Comparison of ENCODE assay signal across 1 cellular context in the genomic region with DNA sequence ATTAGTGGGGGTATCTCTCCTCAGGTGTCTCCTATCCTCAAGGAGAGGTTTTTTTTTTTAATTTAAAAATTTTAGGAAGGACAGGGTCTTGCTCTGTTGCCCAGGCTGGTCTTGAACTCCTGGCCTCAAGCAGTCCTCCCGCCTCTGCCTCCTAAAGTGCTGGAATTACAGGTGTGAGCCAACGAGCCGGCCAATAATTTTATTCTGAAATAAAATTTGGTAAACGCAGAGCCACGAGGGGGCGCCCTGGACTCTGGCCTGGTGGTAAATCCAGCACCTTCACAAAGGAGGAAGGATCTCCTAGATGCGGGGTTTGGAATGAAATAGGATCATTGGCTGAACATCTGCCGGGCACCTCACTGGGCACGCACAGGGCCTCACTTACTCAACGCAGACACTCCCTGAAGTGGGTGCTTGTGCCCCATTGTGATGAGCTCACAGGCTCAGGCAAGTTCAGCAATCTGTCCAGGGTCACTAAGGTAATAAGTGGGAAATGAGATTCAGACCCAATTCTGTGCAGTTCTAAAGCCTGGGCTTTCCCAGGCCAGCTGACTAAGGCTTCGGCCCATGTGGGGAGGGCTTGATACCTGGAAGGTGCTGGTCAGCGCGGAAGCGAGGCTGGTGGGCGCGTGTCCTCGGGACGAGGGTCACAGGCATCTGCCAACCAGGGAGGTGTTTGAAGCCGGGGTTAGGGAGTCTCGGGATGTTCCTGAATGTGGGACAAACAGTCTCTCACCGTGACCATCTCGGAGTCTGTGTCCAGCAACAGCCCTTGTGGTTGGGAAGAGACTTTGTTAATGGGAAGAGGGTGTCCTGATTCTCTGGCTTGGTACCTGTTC.
TF ChIP-seq lines count a peak whose summit lies in the region.

No MANE protein-coding gene starts in this region.

TF ChIP-seq in K562, 482 proteins besides CTCF, POLR2A, EP300 and RAD21 (continued from another document):
- TF ChIP-seq, protein P1, sequence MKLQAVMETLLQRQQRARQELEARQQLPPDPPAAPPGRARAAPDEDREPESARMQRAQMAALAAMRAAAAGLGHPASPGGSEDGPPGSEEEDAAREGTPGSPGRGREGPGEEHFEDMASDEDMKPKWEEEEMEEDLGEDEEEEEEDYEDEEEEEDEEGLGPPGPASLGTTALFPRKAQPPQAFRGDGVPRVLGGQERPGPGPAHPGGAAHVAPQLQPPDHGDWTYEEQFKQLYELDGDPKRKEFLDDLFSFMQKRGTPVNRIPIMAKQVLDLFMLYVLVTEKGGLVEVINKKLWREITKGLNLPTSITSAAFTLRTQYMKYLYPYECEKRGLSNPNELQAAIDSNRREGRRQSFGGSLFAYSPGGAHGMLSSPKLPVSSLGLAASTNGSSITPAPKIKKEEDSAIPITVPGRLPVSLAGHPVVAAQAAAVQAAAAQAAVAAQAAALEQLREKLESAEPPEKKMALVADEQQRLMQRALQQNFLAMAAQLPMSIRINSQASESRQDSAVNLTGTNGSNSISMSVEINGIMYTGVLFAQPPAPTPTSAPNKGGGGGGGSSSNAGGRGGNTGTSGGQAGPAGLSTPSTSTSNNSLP (IDR thresholded peaks at IDR 0.05; ENCODE audit: borderline replicate concordance, low read depth, low read length) = peak; percentile 92; the same call in 1 of the 2 replicates
- peak; percentile 23; the same call in 1 of the 2 replicates for TF ChIP-seq STAG1 (CRISPR knock-in tag; IDR thresholded peaks at IDR 0.05; ENCODE audit: borderline replicate concordance)
- TF ChIP-seq, protein P2, sequence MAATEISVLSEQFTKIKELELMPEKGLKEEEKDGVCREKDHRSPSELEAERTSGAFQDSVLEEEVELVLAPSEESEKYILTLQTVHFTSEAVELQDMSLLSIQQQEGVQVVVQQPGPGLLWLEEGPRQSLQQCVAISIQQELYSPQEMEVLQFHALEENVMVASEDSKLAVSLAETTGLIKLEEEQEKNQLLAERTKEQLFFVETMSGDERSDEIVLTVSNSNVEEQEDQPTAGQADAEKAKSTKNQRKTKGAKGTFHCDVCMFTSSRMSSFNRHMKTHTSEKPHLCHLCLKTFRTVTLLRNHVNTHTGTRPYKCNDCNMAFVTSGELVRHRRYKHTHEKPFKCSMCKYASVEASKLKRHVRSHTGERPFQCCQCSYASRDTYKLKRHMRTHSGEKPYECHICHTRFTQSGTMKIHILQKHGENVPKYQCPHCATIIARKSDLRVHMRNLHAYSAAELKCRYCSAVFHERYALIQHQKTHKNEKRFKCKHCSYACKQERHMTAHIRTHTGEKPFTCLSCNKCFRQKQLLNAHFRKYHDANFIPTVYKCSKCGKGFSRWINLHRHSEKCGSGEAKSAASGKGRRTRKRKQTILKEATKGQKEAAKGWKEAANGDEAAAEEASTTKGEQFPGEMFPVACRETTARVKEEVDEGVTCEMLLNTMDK (IDR thresholded peaks at IDR 0.05; ENCODE audit: borderline replicate concordance, insufficient read depth, low read depth, low read length, poor library complexity, severe bottlenecking) = peak; percentile 85
TF ChIP-seq in K562: peak in this region for 3.
